ENCODE assay signal across 8 cellular contexts in genomic region chr15:66946578-66947164, GRCh38.
A peak's percentile ranks its signal among the peaks of the same experiment; 100 is the strongest.
DNase-seq lines count a peak whose midpoint lies in the region; ATAC-seq and TF ChIP-seq lines count a peak whose summit lies in the region.

No MANE protein-coding gene starts in this region.

- H3K27me3 ChIP-seq in CD8-positive, alpha-beta T cell (ENCODE audit: insufficient read depth, low read length) = no peaks in the 10 kb centered on the region
- no peaks in the 10 kb centered on the region for H3K27me3 ChIP-seq in PC-9 (ENCODE audit: insufficient read depth, low read depth)
- H3K27me3 ChIP-seq in fibroblast of lung (ENCODE audit: control insufficient read depth, insufficient read depth, low read length) = no peaks in the 10 kb centered on the region

- H3K4me2 ChIP-seq in PC-9 (no peak overlapping the region), fibroblast of lung (ENCODE audit: extremely low read depth, insufficient read depth, low read length) (no peak overlapping the region)

- BruUV-seq in PC-9 (replicated peaks; lab: Mats Ljungman, UMichigan) = no TSS peak

- peak; percentile 97 for TF ChIP-seq CTCF in CD8-positive, alpha-beta T cell (IDR thresholded peaks at IDR 0.05)
- TF ChIP-seq CTCF in PC-9 (conservative IDR thresholded peaks at IDR 0.05) = peak; percentile 89
- peak; percentile 74 to 85 for TF ChIP-seq CTCF in fibroblast of lung (conservative IDR thresholded peaks at IDR 0.05 in 1 of 2, IDR thresholded peaks at IDR 0.05 in 1 of 2; ENCODE audit: low read depth in 1 of 2, low read length in 2 of 2)
- TF ChIP-seq CTCF in neural crest cell (conservative IDR thresholded peaks at IDR 0.05) = peak; percentile 97

- peak; percentile 82 for ATAC-seq in CD8-positive, alpha-beta T cell
- no peak for ATAC-seq in GM18870 (IDR thresholded peaks at IDR 0.05; ENCODE audit: unreplicated experiment)

- DNase-seq in CD8-positive, alpha-beta T cell = peak; percentile 56 to 89 (median 67)
- DNase-seq in HS-27A (ENCODE audit: low read depth) (peak; percentile 64), PC-9 (peak; percentile 44 to 72), fibroblast of lung (ENCODE audit: low read depth in 2 of 2) (peak; percentile 37 to 75), neural crest cell (ENCODE audit: low read depth, low spot score) (peak; percentile 68), superior temporal gyrus (ENCODE audit: extremely low spot score) (peak; percentile 85)
- peak; percentile 78 for DNase-seq in activated T-cell treated with anti-CD3 and anti-CD28 coated beads, Interleukin-2, amount 50 U/mL, for 1 hour

- no peaks in the 10 kb centered on the region for H3K9me2 ChIP-seq in PC-9 (ENCODE audit: insufficient read depth)

- intact Hi-C loops in CD8-positive, alpha-beta T cell (cut with DNase I, micrococcal nuclease) = loop anchor here (1.0 to 5.0 kb wide), 5 partner anchors 234 to 891 kb away; no protein-coding TSS in a partner anchor
- intact Hi-C loops in PC-9 (cut with micrococcal nuclease; ENCODE audit: unreplicated experiment) = loop anchor here (1.0 to 5.0 kb wide), 8 partner anchors 43 to 486 kb away; partner anchors contain the start of genes AAGAB, IQCH and SMAD3

- H3K79me2 ChIP-seq in PC-9 (ENCODE audit: low read depth) (no peaks in the 10 kb centered on the region), fibroblast of lung (ENCODE audit: control insufficient read depth, insufficient read depth, low read length) (no peaks in the 10 kb centered on the region)

- no peak overlapping the region for H3K9ac ChIP-seq in fibroblast of lung (ENCODE audit: insufficient read depth, low read length)

- no peaks in the 10 kb centered on the region for H3K27me3 Mint-ChIP-seq in CD8-positive, alpha-beta T cell (ENCODE audit: low read depth)
- H3K27me3 Mint-ChIP-seq in neural crest cell (ENCODE audit: low read depth) = peaks cover 5% of the 10 kb centered on the region

- H3K4me3 Mint-ChIP-seq in CD8-positive, alpha-beta T cell = no peak overlapping the region
- no peak overlapping the region for H3K4me3 Mint-ChIP-seq in neural crest cell

- POLR2A ChIA-PET in CD8-positive, alpha-beta T cell (lab: Charles Lee) = interaction anchor here (0.6 to 2.3 kb wide), 5 partner anchors 135 to 362 kb away, joined by 3 to 11 read pairs (median 3); no protein-coding TSS in a partner anchor
- POLR2A ChIA-PET in PC-9 (lab: Charles Lee; ENCODE audit: unreplicated experiment) = interaction anchor here (0.7 kb wide), 1 partner anchor 574 kb away, joined by 15 read pairs; the partner anchor contains the start of gene C15orf61

- H3K4me3 ChIP-seq in CD8-positive, alpha-beta T cell (ENCODE audit: low read depth, low read length) = no peak overlapping the region
- H3K4me3 ChIP-seq in PC-9 (no peak overlapping the region), fibroblast of lung (replicated peaks in 1 of 4; ENCODE audit: control extremely low read depth in 1 of 4, insufficient read depth in 1 of 4, low read depth in 3 of 4, low read length in 4 of 4) (no peak overlapping the region)

- H3K27ac ChIP-seq in CD8-positive, alpha-beta T cell (ENCODE audit: low read depth, low read length) = no peak overlapping the region
- H3K27ac ChIP-seq in PC-9 = no peak overlapping the region
- no peak overlapping the region for H3K27ac ChIP-seq in fibroblast of lung (ENCODE audit: insufficient read depth, low read length)

- no peaks in the 10 kb centered on the region for H4K20me1 ChIP-seq in PC-9 (ENCODE audit: insufficient read depth)
- H4K20me1 ChIP-seq in fibroblast of lung (ENCODE audit: control insufficient read depth, extremely low read depth, insufficient read depth, low read length) = no peaks in the 10 kb centered on the region

- no peaks in the 10 kb centered on the region for H3K9me3 ChIP-seq in CD8-positive, alpha-beta T cell (ENCODE audit: low read length)
- H3K9me3 ChIP-seq in PC-9 (ENCODE audit: insufficient read depth, low read depth) (no peaks in the 10 kb centered on the region), fibroblast of lung (ENCODE audit: control insufficient read depth, insufficient read depth, low read depth, low read length) (no peaks in the 10 kb centered on the region)

- no peak overlapping the region for H3K27ac Mint-ChIP-seq in CD8-positive, alpha-beta T cell
- H3K27ac Mint-ChIP-seq in neural crest cell (ENCODE audit: unreplicated experiment) = no peak overlapping the region

- H3K36me3 Mint-ChIP-seq in CD8-positive, alpha-beta T cell = no peaks in the 10 kb centered on the region
- H3K36me3 Mint-ChIP-seq in neural crest cell (ENCODE audit: low read depth) = no peaks in the 10 kb centered on the region

- CTCF ChIA-PET in CD8-positive, alpha-beta T cell (lab: Charles Lee) = interaction anchor here (0.6 to 8.8 kb wide), 45 partner anchors 8 to 891 kb away, joined by 3 to 111 read pairs (median 4); no protein-coding TSS in a partner anchor
- CTCF ChIA-PET in PC-9 (lab: Charles Lee) = interaction anchor here (0.5 to 1.4 kb wide), 5 partner anchors 15 to 357 kb away, joined by 3 to 7 read pairs (median 3); no protein-coding TSS in a partner anchor

- peaks cover 3% of the 10 kb centered on the region for H3K4me1 Mint-ChIP-seq in CD8-positive, alpha-beta T cell (ENCODE audit: low read depth)
- H3K4me1 Mint-ChIP-seq in neural crest cell = no peaks in the 10 kb centered on the region

- H3K9me3 Mint-ChIP-seq in CD8-positive, alpha-beta T cell = no peaks in the 10 kb centered on the region
- H3K9me3 Mint-ChIP-seq in neural crest cell = no peaks in the 10 kb centered on the region

- peaks cover 17% of the 10 kb centered on the region; the same call in 1 of the 2 replicates for H3F3A ChIP-seq in PC-9 (ENCODE audit: insufficient read depth, low read depth)

- H3K4me1 ChIP-seq in CD8-positive, alpha-beta T cell (ENCODE audit: insufficient read depth, low read length) = no peaks in the 10 kb centered on the region
- peaks cover 17% of the 10 kb centered on the region for H3K4me1 ChIP-seq in PC-9 (replicated peaks; ENCODE audit: insufficient read depth)
- peaks cover 4% of the 10 kb centered on the region for H3K4me1 ChIP-seq in fibroblast of lung (ENCODE audit: control insufficient read depth, extremely low read depth, insufficient read depth, low read length)

- H3K36me3 ChIP-seq in CD8-positive, alpha-beta T cell (ENCODE audit: insufficient read depth, low read length) = no peaks in the 10 kb centered on the region
- no peaks in the 10 kb centered on the region for H3K36me3 ChIP-seq in PC-9 (ENCODE audit: low read depth)
- no peaks in the 10 kb centered on the region for H3K36me3 ChIP-seq in fibroblast of lung (ENCODE audit: control insufficient read depth, insufficient read depth, low read length)

- H2AFZ ChIP-seq in PC-9 (no peak overlapping the region), fibroblast of lung (ENCODE audit: low read length) (no peak overlapping the region)
